17 cellular contexts compared by ENCODE assay signal in the genomic region with DNA sequence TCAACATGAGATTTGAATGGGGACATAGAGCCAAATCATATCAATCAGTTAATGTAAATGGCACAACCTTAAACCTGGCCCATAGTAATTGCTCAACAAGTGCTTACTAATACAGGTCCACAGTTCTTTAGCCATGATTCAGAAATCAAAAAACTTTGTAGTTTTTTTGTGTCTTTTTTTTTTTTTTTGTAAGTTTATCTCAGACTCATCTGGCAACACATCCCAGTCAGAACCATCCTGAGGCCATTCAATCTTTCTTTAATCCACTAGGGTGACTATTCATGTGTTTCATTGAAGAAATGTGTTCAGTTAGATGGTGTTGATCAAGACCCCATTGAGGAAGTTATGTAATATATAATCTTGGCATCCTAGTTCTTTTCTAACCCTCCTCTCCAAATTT.
DNase-seq lines count a peak whose midpoint lies in the region; ATAC-seq, FAIRE-seq and TF ChIP-seq lines count a peak whose summit lies in the region.
"Had no signal": no experiment of that assay in that cellular context is flagged by ENCODE, and none has a peak within 500 bp of the region (broad histone marks: within the 10 kb centered on the region; RNA-seq: fewer than 3 reads in every experiment).

No MANE protein-coding gene starts in this region.

- H4K20me1 ChIP-seq in astrocyte (ENCODE audit: insufficient read depth, low read length), result no peaks in the 10 kb centered on the region
- H4K20me1 ChIP-seq: BLaER1 had no signal

- no peaks in the 10 kb centered on the region for H3K36me3 Mint-ChIP-seq in astrocyte (ENCODE audit: low read depth, unreplicated experiment)
- no peaks in the 10 kb centered on the region for H3K36me3 Mint-ChIP-seq in activated CD8-positive, alpha-beta T cell treated with anti-CD3 and anti-CD28 coated beads, Interleukin-2, amount 10 ng/mL, durations not matched to agents 7 days and 5 days (ENCODE audit: low read depth)
- H3K36me3 Mint-ChIP-seq: CD4-positive, alpha-beta memory T cell had no signal

- H3K4me3 Mint-ChIP-seq in astrocyte (ENCODE audit: unreplicated experiment), result no peak overlapping the region
- no peak overlapping the region for H3K4me3 Mint-ChIP-seq in activated CD8-positive, alpha-beta T cell treated with anti-CD3 and anti-CD28 coated beads, Interleukin-2, amount 10 ng/mL, durations not matched to agents 7 days and 5 days
- H3K4me3 Mint-ChIP-seq: CD4-positive, alpha-beta memory T cell; H9 had no signal

- FAIRE-seq in astrocyte (lab: Jason Lieb, UNC), result peak; percentile 37
- FAIRE-seq in small intestine (lab: Jason Lieb, UNC), result no peak

- H3K4me3 ChIP-seq in right atrium auricular region (no peak overlapping the region), astrocyte (ENCODE audit: insufficient read depth, low read depth, low read length) (no peak overlapping the region), fibroblast of the aortic adventitia (ENCODE audit: low read depth, low read length) (no peak overlapping the region), small intestine (ENCODE audit: low read depth in 1 of 2, low read length in 2 of 2) (no peak overlapping the region)
- H3K4me3 ChIP-seq: BLaER1 had no signal

- H3K27ac Mint-ChIP-seq in astrocyte (ENCODE audit: unreplicated experiment), result no peak overlapping the region
- H3K27ac Mint-ChIP-seq in activated CD8-positive, alpha-beta T cell treated with anti-CD3 and anti-CD28 coated beads, Interleukin-2, amount 10 ng/mL, durations not matched to agents 7 days and 5 days, result no peak overlapping the region
- H3K27ac Mint-ChIP-seq: CD4-positive, alpha-beta memory T cell; H9 had no signal

- H3K4me2 ChIP-seq in astrocyte (ENCODE audit: low read length), result no peak overlapping the region
- H3K4me2 ChIP-seq: BLaER1 had no signal

- H3K36me3 ChIP-seq in right atrium auricular region (no peaks in the 10 kb centered on the region), astrocyte (ENCODE audit: insufficient read depth, low read length) (no peaks in the 10 kb centered on the region), small intestine (ENCODE audit: control insufficient read depth in 2 of 2, insufficient read depth in 2 of 2, low read length in 2 of 2) (no peaks in the 10 kb centered on the region)
- H3K36me3 ChIP-seq: BLaER1 had no signal

- H3K4me1 ChIP-seq in right atrium auricular region (no peaks in the 10 kb centered on the region), astrocyte (ENCODE audit: insufficient read depth, low read length) (no peaks in the 10 kb centered on the region), small intestine (ENCODE audit: control insufficient read depth in 2 of 2, insufficient read depth in 1 of 2, low read depth in 1 of 2, low read length in 1 of 2) (no peaks in the 10 kb centered on the region)
- H3K4me1 ChIP-seq: BLaER1 had no signal

- no peak overlapping the region for H2AFZ ChIP-seq in astrocyte (ENCODE audit: low read depth, low read length)

- H3K9ac ChIP-seq in astrocyte (ENCODE audit: low read length), result no peak overlapping the region
- H3K9ac ChIP-seq: BLaER1 had no signal

- TF ChIP-seq CTCF in right atrium auricular region (IDR thresholded peaks at IDR 0.05) (no peak), astrocyte (IDR thresholded peaks at IDR 0.05; ENCODE audit: insufficient read depth, low read depth, low read length) (no peak), fibroblast of the aortic adventitia (IDR thresholded peaks at IDR 0.05; ENCODE audit: insufficient read depth, low read length) (no peak)

- intact Hi-C loops in Right ventricle myocardium superior (cut with DNase I), result no loop called here

- POLR2A ChIA-PET in activated CD8-positive, alpha-beta T cell treated with anti-CD3 and anti-CD28 coated beads, Interleukin-2, amount 10 ng/mL, durations not matched to agents 7 days and 5 days (lab: Charles Lee), result no interaction called here

- CTCF ChIA-PET in activated CD8-positive, alpha-beta T cell treated with anti-CD3 and anti-CD28 coated beads, Interleukin-2, amount 10 ng/mL, durations not matched to agents 7 days and 5 days (lab: Charles Lee), result no interaction called here

- DNase-seq in Right ventricle myocardium superior (no peak), right atrium auricular region (ENCODE audit: low spot score) (no peak), astrocyte (ENCODE audit: low read depth) (no peak), fibroblast of the aortic adventitia (ENCODE audit: low read depth) (peak; percentile 59), small intestine (no peak), NCI-H510A treated with DMSO at 0.1 percent for 48 hours (lab: John Stamatoyannopoulos, UW) (no peak)
- DNase-seq in activated CD8-positive, alpha-beta T cell treated with anti-CD3 and anti-CD28 coated beads, Interleukin-2, amount 10 ng/mL, durations not matched to agents 7 days and 5 days, result no peak
- DNase-seq in activated CD8-positive, alpha-beta memory T cell treated with anti-CD3 and anti-CD28 coated beads for 24 hours, result no peak
- DNase-seq: CD4-positive, alpha-beta memory T cell; DMS153; GF-D8; H9; NCI-H1105 treated with DMSO at 0.1 percent for 48 hours; NCI-H1694 treated with DMSO at 0.1 percent for 48 hours; NCI-H345 had no signal

- no peaks in the 10 kb centered on the region for H3K9me3 Mint-ChIP-seq in astrocyte (ENCODE audit: unreplicated experiment)
- no peaks in the 10 kb centered on the region for H3K9me3 Mint-ChIP-seq in activated CD8-positive, alpha-beta T cell treated with anti-CD3 and anti-CD28 coated beads, Interleukin-2, amount 10 ng/mL, durations not matched to agents 7 days and 5 days (ENCODE audit: insufficient read depth)
- H3K9me3 Mint-ChIP-seq: H9 had no signal

- no peaks in the 10 kb centered on the region for H3K4me1 Mint-ChIP-seq in astrocyte (ENCODE audit: low read depth, unreplicated experiment)
- H3K4me1 Mint-ChIP-seq in activated CD8-positive, alpha-beta T cell treated with anti-CD3 and anti-CD28 coated beads, Interleukin-2, amount 10 ng/mL, durations not matched to agents 7 days and 5 days (ENCODE audit: low read depth), result no peaks in the 10 kb centered on the region
- H3K4me1 Mint-ChIP-seq: CD4-positive, alpha-beta memory T cell had no signal

- no peaks in the 10 kb centered on the region for H3K27me3 Mint-ChIP-seq in astrocyte (ENCODE audit: low read depth, unreplicated experiment)
- H3K27me3 Mint-ChIP-seq in activated CD8-positive, alpha-beta T cell treated with anti-CD3 and anti-CD28 coated beads, Interleukin-2, amount 10 ng/mL, durations not matched to agents 7 days and 5 days (ENCODE audit: low read depth), result no peaks in the 10 kb centered on the region

- H3K27ac ChIP-seq in right atrium auricular region (no peak overlapping the region), astrocyte (ENCODE audit: low read depth, low read length) (no peak overlapping the region), small intestine (ENCODE audit: low read depth in 1 of 2, low read length in 1 of 2) (no peak overlapping the region)
- H3K27ac ChIP-seq: BLaER1 had no signal

- no peaks in the 10 kb centered on the region for H3K27me3 ChIP-seq in right atrium auricular region
- H3K27me3 ChIP-seq in astrocyte (ENCODE audit: insufficient read depth, low read length), result no peaks in the 10 kb centered on the region
- H3K27me3 ChIP-seq in small intestine (ENCODE audit: control insufficient read depth in 2 of 2, insufficient read depth in 2 of 2, low read length in 2 of 2), result no peaks in the 10 kb centered on the region
- H3K27me3 ChIP-seq: BLaER1 had no signal

- no peaks in the 10 kb centered on the region for H3K9me3 ChIP-seq in right atrium auricular region
- no peaks in the 10 kb centered on the region for H3K9me3 ChIP-seq in astrocyte (ENCODE audit: insufficient read depth, low read depth, low read length)
- H3K9me3 ChIP-seq in small intestine (ENCODE audit: control insufficient read depth, low read depth), result no peaks in the 10 kb centered on the region
- H3K9me3 ChIP-seq: BLaER1 had no signal

- no peaks in the 10 kb centered on the region for H3K79me2 ChIP-seq in astrocyte (ENCODE audit: insufficient read depth, low read length)

- ATAC-seq in Right ventricle myocardium superior (ENCODE audit: poor library complexity), result peak; percentile 45
- no peak for ATAC-seq in activated CD8-positive, alpha-beta T cell treated with anti-CD3 and anti-CD28 coated beads, Interleukin-2, amount 10 ng/mL, durations not matched to agents 7 days and 5 days
- ATAC-seq: Panc1 had no signal
